In genomic region chr4:5467111-5467510, GRCh38 we compare ENCODE assay signal across 7 cellular contexts.
"Had no signal": no experiment of that assay in that cellular context is flagged by ENCODE, and none has a peak within 500 bp of the region (broad histone marks: within the 10 kb centered on the region; RNA-seq: fewer than 3 reads in every experiment).

No MANE protein-coding gene starts in this region.

- H3K4me1 Mint-ChIP-seq: IgD-negative memory B cell had no signal

- H3K27ac Mint-ChIP-seq: IgD-negative memory B cell had no signal

- H3K9me3 Mint-ChIP-seq: H9 had no signal

- ATAC-seq: HepG2 had no signal

- H3K4me3 Mint-ChIP-seq: H9, IgD-negative memory B cell had no signal

- DNase-seq: GM23248, H9, HCEC 1CT, KBM-7 had no signal

- H3K4me3 ChIP-seq: GM23248 had no signal

- H3K36me3 Mint-ChIP-seq: IgD-negative memory B cell had no signal

- H3K27ac ChIP-seq: GM23248, HL-60 had no signal

- H3K27me3 Mint-ChIP-seq: IgD-negative memory B cell had no signal
